Comparison of ENCODE assay signal across 30 cellular contexts in the genomic region with DNA sequence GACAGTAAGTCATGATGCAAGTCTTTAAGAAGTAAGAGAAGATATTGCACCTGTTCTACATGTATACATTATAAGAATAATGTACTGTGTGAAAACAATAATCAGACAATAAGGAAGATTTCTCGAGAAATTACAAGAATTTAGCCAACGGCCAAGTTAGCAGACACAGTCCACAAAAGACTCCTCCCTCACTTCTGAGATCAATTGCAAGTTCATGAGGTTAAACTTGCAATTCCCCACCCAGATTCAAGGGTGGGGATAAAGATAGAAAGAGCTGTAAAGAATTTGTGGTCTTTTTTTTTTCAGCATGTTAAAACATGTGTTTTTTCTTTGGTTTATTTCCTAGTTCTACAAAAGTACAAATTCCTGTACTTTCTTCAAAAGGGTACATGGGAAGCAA. TPM values are rescaled to one million over a fixed set of nuclear protein-coding genes. Genes with fewer than 3 reads are reported as not detected.
"Had no signal": no experiment of that assay in that cellular context is flagged by ENCODE, and none has a peak within 500 bp of the region (broad histone marks: within the 10 kb centered on the region; RNA-seq: fewer than 3 reads in every experiment).

No MANE protein-coding gene starts in this region.

- H3K36me3 ChIP-seq: ascending aorta, SJSA1 had no signal

- H3K27me3 Mint-ChIP-seq: activated naive CD4-positive, alpha-beta T cell treated with anti-CD3 and anti-CD28 coated beads, Interleukin-2, amount 50 U/mL, for 24 hours had no signal

- H3K27me3 ChIP-seq: ascending aorta, body of pancreas, SJSA1 had no signal

- H3K4me3 Mint-ChIP-seq: activated CD8-positive, alpha-beta T cell treated with anti-CD3 and anti-CD28 coated beads, Interleukin-2, amount 10 ng/mL, durations not matched to agents 7 days and 5 days; activated naive CD4-positive, alpha-beta T cell treated with anti-CD3 and anti-CD28 coated beads, Interleukin-2, amount 50 U/mL, for 24 hours; T-helper 2 cell treated with Interferon-gamma antibody and Interleukin-4, amounts not matched to agents 5 μg/mL and 100 μg/mL, for 36 hours; WTC11 had no signal

- H3K36me3 Mint-ChIP-seq: activated naive CD4-positive, alpha-beta T cell treated with anti-CD3 and anti-CD28 coated beads, Interleukin-2, amount 50 U/mL, for 24 hours had no signal

- H3K27ac ChIP-seq: ascending aorta, body of pancreas, RWPE1 had no signal

- H3K9me3 Mint-ChIP-seq: activated naive CD4-positive, alpha-beta T cell treated with anti-CD3 and anti-CD28 coated beads, Interleukin-2, amount 50 U/mL, for 24 hours; T-helper 2 cell treated with Interferon-gamma antibody and Interleukin-4, amounts not matched to agents 5 μg/mL and 100 μg/mL, for 36 hours had no signal

- H3K4me3 ChIP-seq: ascending aorta, body of pancreas, SJSA1 had no signal

- H3K9me3 ChIP-seq: ascending aorta, body of pancreas, SJSA1 had no signal

- H3K4me1 ChIP-seq: body of pancreas had no signal

- ATAC-seq: activated CD8-positive, alpha-beta T cell treated with anti-CD3 and anti-CD28 coated beads, Interleukin-2, amount 10 ng/mL, durations not matched to agents 7 days and 5 days; body of pancreas; Panc1; SK-N-SH treated with all-trans-retinoic acid at 6 μM for 48 hours; WTC11 had no signal

- H3K4me1 Mint-ChIP-seq: activated naive CD4-positive, alpha-beta T cell treated with anti-CD3 and anti-CD28 coated beads, Interleukin-2, amount 50 U/mL, for 24 hours had no signal

- H3K27ac Mint-ChIP-seq: activated CD8-positive, alpha-beta T cell treated with anti-CD3 and anti-CD28 coated beads, Interleukin-2, amount 10 ng/mL, durations not matched to agents 7 days and 5 days; activated naive CD4-positive, alpha-beta T cell treated with anti-CD3 and anti-CD28 coated beads, Interleukin-2, amount 50 U/mL, for 24 hours; T-helper 2 cell treated with Interferon-gamma antibody and Interleukin-4, amounts not matched to agents 5 μg/mL and 100 μg/mL, for 36 hours; WTC11 had no signal

- DNase-seq: activated CD4-positive, alpha-beta T cell treated with anti-CD3 and anti-CD28 coated beads for 48 hours; activated CD4-positive, alpha-beta T cell treated with anti-CD3 and anti-CD28 coated beads, Interleukin-2, amount 50 U/mL, for 4 hours; activated CD4-positive, CD25-positive, alpha-beta regulatory T cell treated with anti-CD3 and anti-CD28 coated beads, Interleukin-2, amount 50 U/mL, for 72 hours; activated CD8-positive, alpha-beta memory T cell treated with anti-CD3 and anti-CD28 coated beads, Interleukin-2, amount 50 U/mL, for 48 hours; activated CD8-positive, alpha-beta T cell treated with anti-CD3 and anti-CD28 coated beads, Interleukin-2, amount 10 ng/mL, durations not matched to agents 7 days and 5 days; activated T-cell treated with anti-CD3 and anti-CD28 coated beads, Interleukin-2, amount 50 U/mL, for 1 hour; amniotic stem cell; body of pancreas; central memory CD4-positive, alpha-beta T cell; Kasumi-1; KBM-7; NCI-H1048; NCI-H1930; NCI-H2171; NCI-H345; NCI-H510A; NCI-H526 treated with DMSO at 0.1 percent for 48 hours; NCI-H82; SHP77; SW 1271 had no signal

RNA-seq across cellular contexts. Expression of a gene that starts 34.7 kb away (rescaled TPM):
- total RNA-seq: activated CD8-positive, alpha-beta T cell treated with anti-CD3 and anti-CD28 coated beads, Interleukin-2, amount 10 ng/mL, durations not matched to agents 7 days and 5 days; bronchial epithelial cell; OCI-LY7; SJSA1 had no signal
